Comparison of ENCODE assay signal across 25 cellular contexts in genomic region chr12:89858718-89859117, GRCh38.
DNase-seq lines count a peak whose midpoint lies in the region; ATAC-seq, FAIRE-seq and TF ChIP-seq lines count a peak whose summit lies in the region.
"Had no signal": no experiment of that assay in that cellular context is flagged by ENCODE, and none has a peak within 500 bp of the region (broad histone marks: within the 10 kb centered on the region; RNA-seq: fewer than 3 reads in every experiment).

No MANE protein-coding gene starts in this region.

- no peak overlapping the region for H3K27ac ChIP-seq in brain microvascular endothelial cell
- H3K27ac ChIP-seq: PC-9, SJCRH30 had no signal

- no peak for ATAC-seq in activated naive CD8-positive, alpha-beta T cell treated with anti-CD3 and anti-CD28 coated beads, Interleukin-2, amount 50 U/mL, for 24 hours
- no peak for ATAC-seq in activated B cell treated with CpG ODN at 0.5 μM for 24 hours (ENCODE audit: low read depth)
- ATAC-seq in stimulated activated effector memory CD8-positive, alpha-beta T cell treated with anti-CD3 and anti-CD28 coated beads, Interleukin-12 subunit alpha, Interleukin-12 subunit beta, amount 100 ng/mL, for 72 hours: peak; percentile 60
- ATAC-seq: GM23338, Right ventricle myocardium inferior, SK-N-SH treated with all-trans-retinoic acid at 6 μM for 48 hours had no signal

- POLR2A ChIA-PET in activated B cell treated with CpG ODN at 0.5 μM for 24 hours (lab: Charles Lee): interaction anchor here (0.8 to 6.0 kb wide), 3 partner anchors 22 to 150 kb away, joined by 3 to 64 read pairs (median 4); partner anchors contain the start of gene ATP2B1

- H3K9me3 Mint-ChIP-seq in activated naive CD8-positive, alpha-beta T cell treated with anti-CD3 and anti-CD28 coated beads, Interleukin-2, amount 50 U/mL, for 24 hours: peaks cover 11% of the 10 kb centered on the region
- H3K9me3 Mint-ChIP-seq in activated naive CD8-positive, alpha-beta T cell treated with anti-CD3 and anti-CD28 coated beads for 36 hours: peaks cover 4% of the 10 kb centered on the region
- no peaks in the 10 kb centered on the region for H3K9me3 Mint-ChIP-seq in activated B cell treated with CpG ODN at 0.5 μM for 24 hours
- peaks cover 2% of the 10 kb centered on the region for H3K9me3 Mint-ChIP-seq in stimulated activated effector memory CD8-positive, alpha-beta T cell treated with anti-CD3 and anti-CD28 coated beads, Interleukin-12 subunit alpha, Interleukin-12 subunit beta, amount 100 ng/mL, for 72 hours
- H3K9me3 Mint-ChIP-seq: CD8-positive, alpha-beta memory T cell; GM23338 had no signal

- TF ChIP-seq CTCF in activated B cell treated with CpG ODN at 0.5 μM for 24 hours (IDR thresholded peaks at IDR 0.05) (no peak), brain microvascular endothelial cell (IDR thresholded peaks at IDR 0.05; ENCODE audit: low read depth, low read length, missing control alignments) (no peak)

- in situ Hi-C loops in brain microvascular endothelial cell (cut with HindIII; ENCODE audit: low pct_ligation_motif_present, low sequenced_read_pairs): no loop called here

- H3K27me3 Mint-ChIP-seq in activated naive CD8-positive, alpha-beta T cell treated with anti-CD3 and anti-CD28 coated beads, Interleukin-2, amount 50 U/mL, for 24 hours: no peaks in the 10 kb centered on the region
- H3K27me3 Mint-ChIP-seq in activated naive CD8-positive, alpha-beta T cell treated with anti-CD3 and anti-CD28 coated beads for 36 hours: no peaks in the 10 kb centered on the region
- no peaks in the 10 kb centered on the region for H3K27me3 Mint-ChIP-seq in activated B cell treated with CpG ODN at 0.5 μM for 24 hours
- H3K27me3 Mint-ChIP-seq: CD8-positive, alpha-beta memory T cell had no signal

- H3K36me3 ChIP-seq in brain microvascular endothelial cell (replicated peaks): no peaks in the 10 kb centered on the region
- H3K36me3 ChIP-seq: MG63 had no signal

- CTCF ChIA-PET in activated B cell treated with CpG ODN at 0.5 μM for 24 hours (lab: Charles Lee): interaction anchor here (1.2 to 1.6 kb wide), 2 partner anchors 91 to 150 kb away, joined by 3 to 5 read pairs; partner anchors contain the start of gene ATP2B1

- FAIRE-seq in GM12892 (lab: Jason Lieb, UNC): peak; percentile 70
- FAIRE-seq in urothelium cell line (lab: Jason Lieb, UNC): no peak

- no peak for TF ChIP-seq POLR2A in GM12892 (IDR thresholded peaks at IDR 0.05; ENCODE audit: low read depth, low read length)

- H3K4me1 Mint-ChIP-seq in activated naive CD8-positive, alpha-beta T cell treated with anti-CD3 and anti-CD28 coated beads, Interleukin-2, amount 50 U/mL, for 24 hours: peaks cover 80% of the 10 kb centered on the region
- H3K4me1 Mint-ChIP-seq in activated naive CD8-positive, alpha-beta T cell treated with anti-CD3 and anti-CD28 coated beads for 36 hours: peaks cover 68% of the 10 kb centered on the region
- H3K4me1 Mint-ChIP-seq in activated B cell treated with CpG ODN at 0.5 μM for 24 hours: peaks cover 87% of the 10 kb centered on the region
- peaks cover 48% of the 10 kb centered on the region for H3K4me1 Mint-ChIP-seq in stimulated activated effector memory CD8-positive, alpha-beta T cell treated with anti-CD3 and anti-CD28 coated beads, Interleukin-12 subunit alpha, Interleukin-12 subunit beta, amount 100 ng/mL, for 72 hours

- DNase-seq in activated naive CD8-positive, alpha-beta T cell treated with anti-CD3 and anti-CD28 coated beads, Interleukin-2, amount 50 U/mL, for 24 hours: no peak
- DNase-seq in activated naive CD8-positive, alpha-beta T cell treated with anti-CD3 and anti-CD28 coated beads for 36 hours: no peak
- DNase-seq in GM12892 (ENCODE audit: insufficient read length): no peak
- no peak for DNase-seq in activated B cell treated with CpG ODN at 0.5 μM for 24 hours
- no peak for DNase-seq in stimulated activated effector memory CD8-positive, alpha-beta T cell treated with anti-CD3 and anti-CD28 coated beads, Interleukin-12 subunit alpha, Interleukin-12 subunit beta, amount 100 ng/mL, for 72 hours (ENCODE audit: low spot score in 2 of 2)
- no peak for DNase-seq in urothelium cell line (ENCODE audit: low spot score)
- no peak for DNase-seq in brain microvascular endothelial cell
- no peak for DNase-seq in NCI-H1092 treated with DMSO at 0.1 percent for 48 hours (lab: John Stamatoyannopoulos, UW)
- DNase-seq: C1 segment of cervical spinal cord, DMS 273 treated with DMSO at 0.1 percent for 48 hours, DMS79 treated with DMSO at 0.1 percent for 48 hours, H9, IMR-90, KG1, MG63, NCI-H2029, NCI-H226, NCI-H510A, NCI-H69, PC-9, SJCRH30 had no signal

- no peaks in the 10 kb centered on the region for H3K27me3 ChIP-seq in brain microvascular endothelial cell (replicated peaks)
- H3K27me3 ChIP-seq: MG63, SJCRH30 had no signal

- intact Hi-C loops in activated B cell treated with CpG ODN at 0.5 μM for 24 hours (cut with micrococcal nuclease): loop anchor here (5.0 kb wide), 2 partner anchors 36 to 154 kb away; no protein-coding TSS in a partner anchor

- no peaks in the 10 kb centered on the region for H3K36me3 Mint-ChIP-seq in activated naive CD8-positive, alpha-beta T cell treated with anti-CD3 and anti-CD28 coated beads, Interleukin-2, amount 50 U/mL, for 24 hours (ENCODE audit: low read depth)
- peaks cover 11% of the 10 kb centered on the region for H3K36me3 Mint-ChIP-seq in activated naive CD8-positive, alpha-beta T cell treated with anti-CD3 and anti-CD28 coated beads for 36 hours
- no peaks in the 10 kb centered on the region for H3K36me3 Mint-ChIP-seq in activated B cell treated with CpG ODN at 0.5 μM for 24 hours (ENCODE audit: low read depth)
- H3K36me3 Mint-ChIP-seq in stimulated activated effector memory CD8-positive, alpha-beta T cell treated with anti-CD3 and anti-CD28 coated beads, Interleukin-12 subunit alpha, Interleukin-12 subunit beta, amount 100 ng/mL, for 72 hours: no peaks in the 10 kb centered on the region

- peak overlapping the region; percentile 8 for H3K27ac Mint-ChIP-seq in activated naive CD8-positive, alpha-beta T cell treated with anti-CD3 and anti-CD28 coated beads, Interleukin-2, amount 50 U/mL, for 24 hours
- no peak overlapping the region for H3K27ac Mint-ChIP-seq in activated naive CD8-positive, alpha-beta T cell treated with anti-CD3 and anti-CD28 coated beads for 36 hours
- H3K27ac Mint-ChIP-seq in activated B cell treated with CpG ODN at 0.5 μM for 24 hours: peak overlapping the region; percentile 3
- H3K27ac Mint-ChIP-seq in stimulated activated effector memory CD8-positive, alpha-beta T cell treated with anti-CD3 and anti-CD28 coated beads, Interleukin-12 subunit alpha, Interleukin-12 subunit beta, amount 100 ng/mL, for 72 hours: no peak overlapping the region
- H3K27ac Mint-ChIP-seq: GM23338, H9 had no signal

- H3K4me3 Mint-ChIP-seq in activated naive CD8-positive, alpha-beta T cell treated with anti-CD3 and anti-CD28 coated beads, Interleukin-2, amount 50 U/mL, for 24 hours: no peak overlapping the region
- H3K4me3 Mint-ChIP-seq in activated naive CD8-positive, alpha-beta T cell treated with anti-CD3 and anti-CD28 coated beads for 36 hours: no peak overlapping the region
- no peak overlapping the region for H3K4me3 Mint-ChIP-seq in activated B cell treated with CpG ODN at 0.5 μM for 24 hours
- H3K4me3 Mint-ChIP-seq in stimulated activated effector memory CD8-positive, alpha-beta T cell treated with anti-CD3 and anti-CD28 coated beads, Interleukin-12 subunit alpha, Interleukin-12 subunit beta, amount 100 ng/mL, for 72 hours: no peak overlapping the region
- H3K4me3 Mint-ChIP-seq: CD8-positive, alpha-beta memory T cell; GM23338; H9 had no signal

- no peak overlapping the region for H3K4me3 ChIP-seq in brain microvascular endothelial cell (ENCODE audit: low read depth, low read length)
- H3K4me3 ChIP-seq: GM23338, MG63, PC-9, SJCRH30 had no signal

Comparison
In these comparisons a context has a peak if more than half of its experiments do, and no peak if none do; other contexts are left out.
1. H3K27ac Mint-ChIP-seq: peak in activated naive CD8-positive, alpha-beta T cell treated with anti-CD3 and anti-CD28 coated beads, Interleukin-2, amount 50 U/mL, for 24 hours (single experiment) and activated B cell treated with CpG ODN at 0.5 μM for 24 hours (single experiment); none in activated naive CD8-positive, alpha-beta T cell treated with anti-CD3 and anti-CD28 coated beads for 36 hours (single experiment) and stimulated activated effector memory CD8-positive, alpha-beta T cell treated with anti-CD3 and anti-CD28 coated beads, Interleukin-12 subunit alpha, Interleukin-12 subunit beta, amount 100 ng/mL, for 72 hours (single experiment).